ENCODE assay signal across 16 cellular contexts in the genomic region with DNA sequence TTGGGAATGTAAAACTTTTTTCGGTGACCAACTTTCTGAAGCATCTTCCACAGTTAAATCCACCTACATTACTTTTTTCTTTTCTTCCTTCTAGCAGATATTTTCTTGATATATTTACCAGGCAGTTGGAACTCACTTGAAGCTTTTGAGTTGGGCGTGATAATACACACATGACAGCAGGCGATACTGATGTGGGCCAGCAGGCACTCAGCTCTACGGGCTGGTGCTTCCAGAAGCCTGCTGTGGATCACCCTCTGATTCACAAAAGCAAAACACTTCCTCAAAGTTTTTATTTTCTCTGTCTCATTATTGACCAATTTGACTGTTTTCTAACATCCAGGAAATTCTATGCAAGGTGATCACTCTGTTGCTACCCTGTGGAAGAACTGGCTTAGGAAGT.
"Had no signal": no experiment of that assay in that cellular context is flagged by ENCODE, and none has a peak within 500 bp of the region (broad histone marks: within the 10 kb centered on the region; RNA-seq: fewer than 3 reads in every experiment).

No MANE protein-coding gene starts in this region.

- H3K4me3 ChIP-seq: coronary artery, psoas muscle, SJCRH30 had no signal

- DNase-seq: activated CD8-positive, alpha-beta memory T cell treated with anti-CD3 and anti-CD28 coated beads, Interleukin-2, amount 50 U/mL, for 48 hours; activated CD8-positive, alpha-beta T cell treated with anti-CD3 and anti-CD28 coated beads, Interleukin-2, amount 10 ng/mL, durations not matched to agents 7 days and 5 days; activated naive CD4-positive, alpha-beta T cell; aorta; caudate nucleus; effector CD8-positive, alpha-beta T cell; occipital lobe; psoas muscle; stimulated activated CD4-positive, alpha-beta T cell treated with anti-CD3 and anti-CD28 coated beads, Interleukin-4, amount 100 ng/mL, for 24 hours; stimulated activated naive CD8-positive, alpha-beta T cell treated with anti-CD3 and anti-CD28 coated beads, Interleukin-15, amount 100 ng/mL, for 72 hours; SW 1271; T1000 had no signal

- H3K36me3 ChIP-seq: SJCRH30 had no signal

- H3K27me3 ChIP-seq: SJCRH30 had no signal

- ATAC-seq: activated CD8-positive, alpha-beta T cell treated with anti-CD3 and anti-CD28 coated beads, Interleukin-2, amount 10 ng/mL, durations not matched to agents 7 days and 5 days; natural killer cell treated with Interleukin-12 subunit alpha and Interleukin-12 subunit beta and Interleukin-15 and Interleukin-18, amount 100 ng/mL, for 72 hours; psoas muscle; sciatic nerve; stimulated activated naive CD8-positive, alpha-beta T cell treated with anti-CD3 and anti-CD28 coated beads, Interleukin-15, amount 100 ng/mL, for 72 hours had no signal

- H3K27ac ChIP-seq: psoas muscle, SJCRH30 had no signal

- H3K9me3 ChIP-seq: psoas muscle, SJCRH30 had no signal
